ENCODE assay signal across 37 cellular contexts in genomic region chr18:79022603-79023002, GRCh38. TPM values are rescaled to one million over a fixed set of nuclear protein-coding genes. Genes with fewer than 3 reads are reported as not detected.
"Had no signal": no experiment of that assay in that cellular context is flagged by ENCODE, and none has a peak within 500 bp of the region (broad histone marks: within the 10 kb centered on the region; RNA-seq: fewer than 3 reads in every experiment).

No MANE protein-coding gene starts in this region.

- H3K27ac Mint-ChIP-seq: activated naive CD4-positive, alpha-beta T cell treated with anti-CD3 and anti-CD28 coated beads for 36 hours; activated naive CD4-positive, alpha-beta T cell treated with anti-CD3 and anti-CD28 coated beads, Interleukin-2, amount 10 ng/mL, durations not matched to agents 7 days and 5 days; activated naive CD4-positive, alpha-beta T cell treated with anti-CD3 and anti-CD28 coated beads, Interleukin-2, amount 50 U/mL, for 24 hours; activated naive CD4-positive, alpha-beta T cell treated with anti-CD3 and anti-CD28 coated beads, Interleukin-2, amount 50 U/mL, for 72 hours; activated naive CD8-positive, alpha-beta T cell; activated naive CD8-positive, alpha-beta T cell treated with anti-CD3 and anti-CD28 coated beads for 36 hours; activated naive CD8-positive, alpha-beta T cell treated with anti-CD3 and anti-CD28 coated beads, Interleukin-2, amount 10 ng/mL, durations not matched to agents 7 days and 5 days; activated naive CD8-positive, alpha-beta T cell treated with anti-CD3 and anti-CD28 coated beads, Interleukin-2, amount 50 U/mL, for 24 hours; activated T-cell treated with anti-CD3 and anti-CD28 coated beads, Interleukin-2, amount 50 U/mL, for 24 hours; activated T-cell treated with anti-CD3 and anti-CD28 coated beads, Interleukin-2, amount 50 U/mL, for 72 hours; activated T-helper 1 cell treated with anti-CD3 and anti-CD28 coated beads, Interleukin-12 subunit alpha, Interleukin-12 subunit beta, Interleukin-2, Interleukin-4 antibody, amounts not matched to agents 30 ng/mL and 10 ng/mL and 1 ng/mL, durations not matched to agents 14 hours and 24 hours and 36 hours; activated T-helper 17 cell treated with anti-CD3 and anti-CD28 coated beads, Interleukin-2, amount 50 U/mL, for 72 hours; activated T-helper 2 cell treated with anti-CD3 and anti-CD28 coated beads, Interferon-gamma antibody, Interleukin-2, Interleukin-4, amounts not matched to agents 10 μg/mL and 5 μg/mL and 100 μg/mL, durations not matched to agents 14 hours and 24 hours and 36 hours; brain had no signal

- H3K4me3 Mint-ChIP-seq: activated naive CD4-positive, alpha-beta T cell treated with anti-CD3 and anti-CD28 coated beads for 36 hours; activated naive CD4-positive, alpha-beta T cell treated with anti-CD3 and anti-CD28 coated beads, Interleukin-2, amount 10 ng/mL, durations not matched to agents 7 days and 5 days; activated naive CD4-positive, alpha-beta T cell treated with anti-CD3 and anti-CD28 coated beads, Interleukin-2, amount 50 U/mL, for 24 hours; activated naive CD8-positive, alpha-beta T cell; activated naive CD8-positive, alpha-beta T cell treated with anti-CD3 and anti-CD28 coated beads for 36 hours; activated naive CD8-positive, alpha-beta T cell treated with anti-CD3 and anti-CD28 coated beads, Interleukin-2, amount 10 ng/mL, durations not matched to agents 7 days and 5 days; activated naive CD8-positive, alpha-beta T cell treated with anti-CD3 and anti-CD28 coated beads, Interleukin-2, amount 50 U/mL, for 24 hours; activated T-cell treated with anti-CD3 and anti-CD28 coated beads, Interleukin-2, amount 50 U/mL, for 24 hours; activated T-cell treated with anti-CD3 and anti-CD28 coated beads, Interleukin-2, amount 50 U/mL, for 4 hours; activated T-cell treated with anti-CD3 and anti-CD28 coated beads, Interleukin-2, amount 50 U/mL, for 72 hours; activated T-helper 1 cell treated with anti-CD3 and anti-CD28 coated beads, Interleukin-12 subunit alpha, Interleukin-12 subunit beta, Interleukin-2, Interleukin-4 antibody, amounts not matched to agents 30 ng/mL and 10 ng/mL and 1 ng/mL, durations not matched to agents 14 hours and 24 hours and 36 hours; activated T-helper 17 cell treated with anti-CD3 and anti-CD28 coated beads, Interleukin-2, amount 50 U/mL, for 72 hours; brain; central memory CD8-positive, alpha-beta T cell had no signal

- DNase-seq: activated effector memory CD4-positive, alpha-beta T cell treated with anti-CD3 and anti-CD28 coated beads, Interleukin-2, amount 50 U/mL, for 16 hours; activated effector memory CD4-positive, alpha-beta T cell treated with Interleukin-2 at 50 U/mL for 16 hours; activated gamma-delta T cell; activated gamma-delta T cell treated with Interleukin-2 at 50 U/mL for 16 hours; activated naive CD4-positive, alpha-beta T cell; activated naive CD4-positive, alpha-beta T cell treated with anti-CD3 and anti-CD28 coated beads for 36 hours; activated naive CD4-positive, alpha-beta T cell treated with anti-CD3 and anti-CD28 coated beads, Interleukin-2, amount 10 ng/mL, durations not matched to agents 7 days and 5 days; activated naive CD4-positive, alpha-beta T cell treated with anti-CD3 and anti-CD28 coated beads, Interleukin-2, amount 50 U/mL, for 16 hours; activated naive CD4-positive, alpha-beta T cell treated with Interleukin-2 at 50 U/mL for 16 hours; activated naive CD8-positive, alpha-beta T cell treated with anti-CD3 and anti-CD28 coated beads for 36 hours; activated naive CD8-positive, alpha-beta T cell treated with anti-CD3 and anti-CD28 coated beads, Interleukin-2, amount 10 ng/mL, durations not matched to agents 7 days and 5 days; activated naive CD8-positive, alpha-beta T cell treated with anti-CD3 and anti-CD28 coated beads, Interleukin-2, amount 50 U/mL, for 24 hours; activated T-cell treated with anti-CD3 and anti-CD28 coated beads, Interleukin-2, amount 50 U/mL, for 24 hours; activated T-cell treated with anti-CD3 and anti-CD28 coated beads, Interleukin-2, amount 50 U/mL, for 4 hours; activated T-cell treated with anti-CD3 and anti-CD28 coated beads, Interleukin-2, amount 50 U/mL, for 48 hours; activated T-cell treated with anti-CD3 and anti-CD28 coated beads, Interleukin-2, amount 50 U/mL, for 72 hours; amniotic stem cell; amygdala; anterior cingulate cortex; aorta; body of pancreas; brain microvascular endothelial cell; caudate nucleus; central memory CD4-positive, alpha-beta T cell; cerebellar nuclear complex had no signal

- H3K9me3 Mint-ChIP-seq: activated naive CD4-positive, alpha-beta T cell treated with anti-CD3 and anti-CD28 coated beads, Interleukin-2, amount 10 ng/mL, durations not matched to agents 7 days and 5 days; activated T-cell treated with anti-CD3 and anti-CD28 coated beads, Interleukin-2, amount 50 U/mL, for 72 hours; activated T-helper 1 cell treated with anti-CD3 and anti-CD28 coated beads, Interleukin-12 subunit alpha, Interleukin-12 subunit beta, Interleukin-2, Interleukin-4 antibody, amounts not matched to agents 30 ng/mL and 10 ng/mL and 1 ng/mL, durations not matched to agents 14 hours and 24 hours and 36 hours; activated T-helper 2 cell treated with anti-CD3 and anti-CD28 coated beads, Interferon-gamma antibody, Interleukin-2, Interleukin-4, amounts not matched to agents 10 μg/mL and 5 μg/mL and 100 μg/mL, durations not matched to agents 14 hours and 24 hours and 36 hours; central memory CD8-positive, alpha-beta T cell had no signal

- H3K4me1 Mint-ChIP-seq: activated naive CD4-positive, alpha-beta T cell treated with anti-CD3 and anti-CD28 coated beads, Interleukin-2, amount 10 ng/mL, durations not matched to agents 7 days and 5 days; activated naive CD4-positive, alpha-beta T cell treated with anti-CD3 and anti-CD28 coated beads, Interleukin-2, amount 50 U/mL, for 24 hours; activated naive CD8-positive, alpha-beta T cell treated with anti-CD3 and anti-CD28 coated beads for 36 hours; activated naive CD8-positive, alpha-beta T cell treated with anti-CD3 and anti-CD28 coated beads, Interleukin-2, amount 10 ng/mL, durations not matched to agents 7 days and 5 days; activated naive CD8-positive, alpha-beta T cell treated with anti-CD3 and anti-CD28 coated beads, Interleukin-2, amount 50 U/mL, for 24 hours; activated T-helper 17 cell treated with anti-CD3 and anti-CD28 coated beads, Interleukin-2, amount 50 U/mL, for 72 hours; brain; central memory CD8-positive, alpha-beta T cell had no signal

- H3K36me3 Mint-ChIP-seq: activated naive CD4-positive, alpha-beta T cell treated with anti-CD3 and anti-CD28 coated beads, Interleukin-2, amount 10 ng/mL, durations not matched to agents 7 days and 5 days; activated naive CD4-positive, alpha-beta T cell treated with anti-CD3 and anti-CD28 coated beads, Interleukin-2, amount 50 U/mL, for 24 hours; activated naive CD8-positive, alpha-beta T cell; activated naive CD8-positive, alpha-beta T cell treated with anti-CD3 and anti-CD28 coated beads for 36 hours; activated naive CD8-positive, alpha-beta T cell treated with anti-CD3 and anti-CD28 coated beads, Interleukin-2, amount 10 ng/mL, durations not matched to agents 7 days and 5 days; brain had no signal

RNA-seq across cellular contexts. Expression of gene SALL3, which starts 43.0 kb away (rescaled TPM):
- total RNA-seq: activated naive CD4-positive, alpha-beta T cell treated with anti-CD3 and anti-CD28 coated beads for 36 hours; activated naive CD4-positive, alpha-beta T cell treated with anti-CD3 and anti-CD28 coated beads, Interleukin-2, amount 50 U/mL, for 72 hours; activated naive CD8-positive, alpha-beta T cell treated with anti-CD3 and anti-CD28 coated beads for 36 hours; activated naive CD8-positive, alpha-beta T cell treated with anti-CD3 and anti-CD28 coated beads, Interleukin-2, amount 10 ng/mL, durations not matched to agents 7 days and 5 days; activated T-cell treated with anti-CD3 and anti-CD28 coated beads, Interleukin-2, amount 50 U/mL, for 4 hours; activated T-cell treated with anti-CD3 and anti-CD28 coated beads, Interleukin-2, amount 50 U/mL, for 72 hours; activated T-helper 1 cell treated with anti-CD3 and anti-CD28 coated beads, Interleukin-12 subunit alpha, Interleukin-12 subunit beta, Interleukin-2, Interleukin-4 antibody, amounts not matched to agents 30 ng/mL and 10 ng/mL and 1 ng/mL, durations not matched to agents 14 hours and 24 hours and 36 hours; activated T-helper 17 cell treated with anti-CD3 and anti-CD28 coated beads, Interleukin-2, amount 50 U/mL, for 72 hours; activated T-helper 2 cell treated with anti-CD3 and anti-CD28 coated beads, Interferon-gamma antibody, Interleukin-2, Interleukin-4, amounts not matched to agents 10 μg/mL and 5 μg/mL and 100 μg/mL, durations not matched to agents 14 hours and 24 hours and 36 hours; ascending aorta; body of pancreas; breast epithelium; bronchial epithelial cell; chondrocyte had no signal
